ENCODE assay signal across 10 cellular contexts in the genomic region with DNA sequence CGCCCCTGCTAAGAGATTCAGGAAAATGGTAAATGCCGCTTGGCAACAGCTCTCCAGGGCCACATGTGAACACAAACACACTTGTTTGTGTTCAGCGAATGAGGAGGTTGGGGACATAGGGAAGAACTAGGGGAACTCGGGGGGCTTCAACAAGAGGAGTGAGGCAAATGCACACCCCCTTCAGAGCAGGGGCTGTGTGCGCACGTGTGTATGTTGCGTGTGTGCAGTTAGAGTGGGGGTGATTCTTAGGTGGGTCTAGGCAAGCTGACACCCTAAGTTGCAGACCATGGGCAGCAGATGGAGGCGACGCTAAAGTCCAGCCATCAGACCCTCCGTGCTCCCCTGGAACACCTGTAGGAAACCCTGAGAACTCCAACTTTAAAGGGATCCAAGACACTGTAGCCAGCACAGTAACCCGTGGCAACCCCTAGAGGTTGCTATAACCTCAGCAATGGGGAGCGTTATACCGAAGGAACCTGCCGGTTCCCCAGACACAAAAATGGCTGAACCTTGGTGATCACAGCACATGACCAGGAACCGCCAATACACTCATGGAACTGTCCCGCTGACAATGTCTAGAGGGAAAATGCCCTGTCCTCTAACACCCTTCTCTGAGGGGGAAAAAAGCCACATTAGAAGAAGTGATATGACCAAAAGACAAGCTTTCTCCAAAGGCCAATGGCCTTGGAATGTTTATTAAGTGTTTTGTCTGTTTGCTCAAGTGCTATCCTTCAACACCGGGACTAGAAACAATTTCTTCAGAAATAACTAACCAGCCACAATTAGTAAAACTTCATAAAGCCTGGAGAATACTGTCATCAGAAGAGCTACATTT.
A peak's percentile ranks its signal among the peaks of the same experiment; 100 is the strongest.
DNase-seq lines count a peak whose midpoint lies in the region; ATAC-seq, FAIRE-seq and TF ChIP-seq lines count a peak whose summit lies in the region.
"Had no signal": no experiment of that assay in that cellular context is flagged by ENCODE, and none has a peak within 500 bp of the region (broad histone marks: within the 10 kb centered on the region; RNA-seq: fewer than 3 reads in every experiment).

No MANE protein-coding gene starts in this region.

- H4K8ac ChIP-seq in mesenchymal stem cell (ENCODE audit: low read length), result no peak overlapping the region

- H3K27me3 ChIP-seq in PC-9 (ENCODE audit: insufficient read depth, low read depth), result no peaks in the 10 kb centered on the region
- H3K27me3 ChIP-seq in endothelial cell of umbilical vein (ENCODE audit: control insufficient read depth in 2 of 2, insufficient read depth in 2 of 2, low read length in 2 of 2), result no peaks in the 10 kb centered on the region
- H3K27me3 ChIP-seq in mesenchymal stem cell (ENCODE audit: control insufficient read depth in 1 of 2, insufficient read depth in 1 of 2, low read length in 2 of 2), result no peaks in the 10 kb centered on the region

- no peaks in the 10 kb centered on the region for H3K79me1 ChIP-seq in mesenchymal stem cell (replicated peaks; ENCODE audit: low read length, poor library complexity, severe bottlenecking)

- POLR2A ChIA-PET in PC-9 (lab: Charles Lee; ENCODE audit: unreplicated experiment) (no interaction called here), endothelial cell of umbilical vein (lab: Charles Lee) (no interaction called here)

- H2BK5ac ChIP-seq in mesenchymal stem cell (ENCODE audit: low read depth, low read length, poor library complexity, severe bottlenecking), result no peak overlapping the region

- H3K4ac ChIP-seq in mesenchymal stem cell (ENCODE audit: low read depth in 1 of 2, low read length in 2 of 2), result no peak overlapping the region

- TF ChIP-seq CTCF in PC-9 (conservative IDR thresholded peaks at IDR 0.05) (peak; percentile 73), endothelial cell of umbilical vein (IDR thresholded peaks at IDR 0.05; ENCODE audit: extremely low read depth in 1 of 2, insufficient read depth in 1 of 2, low read depth in 1 of 2, low read length in 2 of 2) (peak; percentile 83 to 91)

- no peaks in the 10 kb centered on the region for H3K9me2 ChIP-seq in PC-9 (ENCODE audit: insufficient read depth)

- H4K20me1 ChIP-seq in PC-9 (ENCODE audit: insufficient read depth), result no peaks in the 10 kb centered on the region
- no peaks in the 10 kb centered on the region for H4K20me1 ChIP-seq in endothelial cell of umbilical vein (replicated peaks; ENCODE audit: control insufficient read depth, extremely low read depth, insufficient read depth, low read length)

- H3K23ac ChIP-seq in mesenchymal stem cell (ENCODE audit: low read length in 2 of 2), result no peak overlapping the region

- H3K9me1 ChIP-seq in endothelial cell of umbilical vein (replicated peaks; ENCODE audit: control insufficient read depth, extremely low read depth, insufficient read depth, low read length), result no peaks in the 10 kb centered on the region

- H3K36me3 ChIP-seq in PC-9 (ENCODE audit: low read depth) (no peaks in the 10 kb centered on the region), endothelial cell of umbilical vein (ENCODE audit: control insufficient read depth in 2 of 2, extremely low read depth in 1 of 2, insufficient read depth in 2 of 2, low read length in 2 of 2) (no peaks in the 10 kb centered on the region), mesenchymal stem cell (ENCODE audit: control insufficient read depth in 1 of 2, insufficient read depth in 2 of 2, low read depth in 1 of 2, low read length in 2 of 2) (no peaks in the 10 kb centered on the region)

- H2AFZ ChIP-seq in PC-9, result no peak overlapping the region
- H2AFZ ChIP-seq in endothelial cell of umbilical vein (ENCODE audit: low read depth, low read length), result peak overlapping the region; percentile 82
- no peak overlapping the region for H2AFZ ChIP-seq in mesenchymal stem cell (ENCODE audit: low read depth, low read length)

- no peak overlapping the region for H3K27ac ChIP-seq in PC-9
- no peak overlapping the region for H3K27ac ChIP-seq in endothelial cell of umbilical vein (ENCODE audit: insufficient read depth, low read depth, low read length)
- H3K27ac ChIP-seq in mesenchymal stem cell (ENCODE audit: low read length, poor library complexity, severe bottlenecking), result no peak overlapping the region

- no peak overlapping the region for H2BK15ac ChIP-seq in mesenchymal stem cell (ENCODE audit: low read depth, poor library complexity, severe bottlenecking)

- peaks cover 5% of the 10 kb centered on the region; the same call in 1 of the 2 replicates for H3K4me1 ChIP-seq in PC-9 (replicated peaks; ENCODE audit: insufficient read depth)
- H3K4me1 ChIP-seq in endothelial cell of umbilical vein (ENCODE audit: control insufficient read depth, extremely low read depth, insufficient read depth, low read length), result no peaks in the 10 kb centered on the region
- H3K4me1 ChIP-seq in mesenchymal stem cell (ENCODE audit: control insufficient read depth, insufficient read depth, low read depth, low read length), result no peaks in the 10 kb centered on the region

- H3K4me2 ChIP-seq in PC-9 (no peak overlapping the region), endothelial cell of umbilical vein (ENCODE audit: insufficient read depth, low read length) (no peak overlapping the region), mesenchymal stem cell (ENCODE audit: low read length, poor library complexity, severe bottlenecking) (no peak overlapping the region)

- WGBS in mesenchymal stem cell, result 67% methylated on average over 15 of the region's 17 CpGs

- dilution Hi-C loops in endothelial cell of umbilical vein (cut with MboI; ENCODE audit: extremely low pct_ligation_motif_present, low sequenced_read_pairs), result no loop called here

- H3F3A ChIP-seq in PC-9 (ENCODE audit: insufficient read depth, low read depth), result no peaks in the 10 kb centered on the region; the same call in 1 of the 2 replicates

- CTCF ChIA-PET in PC-9 (lab: Charles Lee), result interaction anchor here (0.6 to 1.0 kb wide), 5 partner anchors 217 to 528 kb away, joined by 3 to 7 read pairs (median 3); no protein-coding TSS in a partner anchor
- CTCF ChIA-PET in endothelial cell of umbilical vein (lab: Charles Lee), result interaction anchor here (0.6 to 2.2 kb wide), 24 partner anchors 14 to 1029 kb away, joined by 3 to 13 read pairs (median 4); a partner anchor contains a TSS

- ATAC-seq in HG03025 (IDR thresholded peaks at IDR 0.05; ENCODE audit: low FRiP score, unreplicated experiment), result peak; percentile 53
- no peak for ATAC-seq in GM21619 (IDR thresholded peaks at IDR 0.05; ENCODE audit: unreplicated experiment)
- ATAC-seq in GM19467 (IDR thresholded peaks at IDR 0.05; ENCODE audit: unreplicated experiment), result no peak

- no peak overlapping the region for H4K91ac ChIP-seq in mesenchymal stem cell (ENCODE audit: low read length)

- H3K79me2 ChIP-seq in PC-9 (ENCODE audit: low read depth) (no peaks in the 10 kb centered on the region), endothelial cell of umbilical vein (ENCODE audit: control insufficient read depth, insufficient read depth, low read length) (no peaks in the 10 kb centered on the region)

- H3K18ac ChIP-seq in mesenchymal stem cell (ENCODE audit: low read depth in 1 of 2, low read length in 2 of 2), result no peak overlapping the region

- H2BK12ac ChIP-seq in mesenchymal stem cell (ENCODE audit: low read length in 2 of 2), result no peak overlapping the region

- H3K14ac ChIP-seq in mesenchymal stem cell (ENCODE audit: low read length in 2 of 2), result no peak overlapping the region

- FAIRE-seq in endothelial cell of umbilical vein (lab: Jason Lieb, UNC), result peak; percentile 90

- TF ChIP-seq POLR2A in endothelial cell of umbilical vein (IDR thresholded peaks at IDR 0.05; ENCODE audit: low read depth, low read length), result no peak

- intact Hi-C loops in PC-9 (cut with micrococcal nuclease; ENCODE audit: unreplicated experiment) (loop anchor here (1.0 to 10.0 kb wide), 5 partner anchors 218 to 991 kb away; a partner anchor contains a TSS), endothelial cell of umbilical vein (cut with micrococcal nuclease) (loop anchor here (1.0 to 5.0 kb wide), 13 partner anchors 103 to 986 kb away; a partner anchor contains a TSS)

- H3K9me3 ChIP-seq in PC-9 (ENCODE audit: insufficient read depth, low read depth) (peaks cover 8% of the 10 kb centered on the region), endothelial cell of umbilical vein (replicated peaks; ENCODE audit: control insufficient read depth, insufficient read depth, low read length) (no peaks in the 10 kb centered on the region), mesenchymal stem cell (ENCODE audit: control insufficient read depth, low read length) (no peaks in the 10 kb centered on the region)

- no peak overlapping the region for H3K4me3 ChIP-seq in PC-9
- no peak overlapping the region for H3K4me3 ChIP-seq in endothelial cell of umbilical vein (replicated peaks in 1 of 3; ENCODE audit: insufficient read depth in 1 of 3, low read depth in 1 of 3, low read length in 3 of 3)
- no peak overlapping the region for H3K4me3 ChIP-seq in mesenchymal stem cell (ENCODE audit: insufficient read depth in 1 of 2, low read depth in 1 of 2, low read length in 2 of 2)

- no peak overlapping the region for H2BK120ac ChIP-seq in mesenchymal stem cell (ENCODE audit: low read depth, low read length)

- H2AK5ac ChIP-seq in mesenchymal stem cell (ENCODE audit: low read length, severe bottlenecking), result no peak overlapping the region

- H3K9ac ChIP-seq in endothelial cell of umbilical vein (replicated peaks; ENCODE audit: extremely low read depth, insufficient read depth, low read length) (no peak overlapping the region), mesenchymal stem cell (ENCODE audit: low read length) (no peak overlapping the region)

- BruUV-seq in PC-9 (replicated peaks; lab: Mats Ljungman, UMichigan) (no TSS peak), endothelial cell of umbilical vein (replicated peaks; lab: Mats Ljungman, UMichigan) (no TSS peak)

- peak; percentile 28 to 55 for DNase-seq in NCI-H2081 (lab: John Stamatoyannopoulos, UW)
- DNase-seq in NCI-H2081 treated with DMSO at 0.1 percent for 48 hours (lab: John Stamatoyannopoulos, UW), result no peak
- DNase-seq in PC-9, result peak; percentile 56
- DNase-seq in endothelial cell of umbilical vein (ENCODE audit: low read depth, low spot score), result peak; percentile 76
- DNase-seq in mesenchymal stem cell, result peak; percentile 71
- DNase-seq: activated T-cell treated with anti-CD3 and anti-CD28 coated beads, Interleukin-2, amount 50 U/mL, for 4 hours; CD4-positive, CD25-positive, alpha-beta regulatory T cell had no signal

TF ChIP-seq in endothelial cell of umbilical vein, 7 proteins besides CTCF, POLR2A, EP300 and RAD21:
- TF ChIP-seq MYC (IDR thresholded peaks at IDR 0.05; ENCODE audit: low read depth, low read length), result no peak
- peak; percentile 1 for TF ChIP-seq JUN (IDR thresholded peaks at IDR 0.05; ENCODE audit: borderline replicate concordance, insufficient read depth, insufficient read length, low read depth)
